ENCODE assay signal across 15 cellular contexts in the genomic region with DNA sequence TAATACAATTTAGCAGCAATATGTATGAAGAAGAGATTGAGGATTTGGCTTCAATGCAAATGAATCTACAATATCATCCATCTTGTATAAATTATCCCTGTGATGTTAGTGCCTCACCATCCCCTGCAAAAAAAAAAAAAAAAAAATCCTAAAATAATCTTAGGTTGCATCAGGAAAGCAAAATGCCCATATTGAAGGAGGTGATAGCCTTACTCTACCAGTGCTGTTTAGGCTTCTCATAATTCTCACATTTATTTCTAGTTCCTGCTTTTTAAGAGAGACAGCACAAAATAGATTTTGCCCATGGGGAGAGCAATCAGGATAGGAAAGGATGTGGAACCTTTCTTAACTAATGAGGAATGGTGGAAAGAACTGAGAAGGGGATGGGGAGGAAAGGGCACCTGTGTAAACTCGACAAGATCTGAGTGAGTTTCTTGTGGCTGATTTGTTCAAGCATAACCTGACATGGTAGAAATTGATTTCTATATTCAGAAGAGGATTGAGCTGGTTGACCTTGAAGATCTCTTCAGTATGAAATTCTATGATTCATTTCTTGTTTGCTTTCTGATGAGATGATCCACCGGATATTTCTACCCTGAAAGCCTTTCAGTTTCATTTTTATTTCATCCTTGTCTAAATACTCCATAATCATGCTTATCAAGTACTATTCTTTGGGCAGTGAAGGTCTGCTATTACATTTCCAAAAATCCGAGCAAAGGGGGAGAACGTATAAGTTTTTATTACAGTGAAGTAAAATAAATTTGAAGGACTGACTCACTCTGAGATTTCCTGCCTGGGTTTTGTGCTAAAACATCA.
DNase-seq lines count a peak whose midpoint lies in the region; ATAC-seq lines count a peak whose summit lies in the region.
"Had no signal": no experiment of that assay in that cellular context is flagged by ENCODE, and none has a peak within 500 bp of the region (broad histone marks: within the 10 kb centered on the region; RNA-seq: fewer than 3 reads in every experiment).

No MANE protein-coding gene starts in this region.

- H3K27me3 Mint-ChIP-seq in activated T-cell treated with anti-CD3 and anti-CD28 coated beads, Interleukin-2, amount 50 U/mL, for 4 hours (ENCODE audit: low read depth): no peaks in the 10 kb centered on the region
- H3K27me3 Mint-ChIP-seq: B cell had no signal

- H3K9me3 Mint-ChIP-seq in activated T-cell treated with anti-CD3 and anti-CD28 coated beads, Interleukin-2, amount 50 U/mL, for 4 hours: no peaks in the 10 kb centered on the region

- no peak overlapping the region for H3K4me3 ChIP-seq in subcutaneous abdominal adipose tissue (ENCODE audit: low read depth in 1 of 5, low read length in 5 of 5)
- H3K4me3 ChIP-seq: lower lobe of right lung, sigmoid colon, SK-N-MC had no signal

- no peak overlapping the region for H3K9ac ChIP-seq in subcutaneous abdominal adipose tissue (ENCODE audit: low read length in 5 of 5)

- H3K4me1 ChIP-seq in subcutaneous abdominal adipose tissue (ENCODE audit: control insufficient read depth in 5 of 5, insufficient read depth in 5 of 5, low read length in 5 of 5): peaks cover 0 to 6% (median under 1%) of the 10 kb centered on the region in 5 donors
- H3K4me1 ChIP-seq: lower lobe of right lung had no signal

- H3K36me3 ChIP-seq in subcutaneous abdominal adipose tissue (ENCODE audit: control insufficient read depth in 5 of 5, insufficient read depth in 5 of 5, low read length in 5 of 5): peaks cover 0 to 6% (median 5%) of the 10 kb centered on the region in 5 donors
- H3K36me3 ChIP-seq: lower lobe of right lung, sigmoid colon had no signal

- H3K27ac ChIP-seq in subcutaneous abdominal adipose tissue (ENCODE audit: low read depth, low read length): peak overlapping the region; percentile 34
- H3K27ac ChIP-seq: lower lobe of right lung, SK-N-MC had no signal

- H3K4me3 Mint-ChIP-seq in activated T-cell treated with anti-CD3 and anti-CD28 coated beads, Interleukin-2, amount 50 U/mL, for 4 hours: peak overlapping the region; percentile 61
- H3K4me3 Mint-ChIP-seq: B cell had no signal

- H3K4me1 Mint-ChIP-seq in activated T-cell treated with anti-CD3 and anti-CD28 coated beads, Interleukin-2, amount 50 U/mL, for 4 hours (ENCODE audit: low read depth): peaks cover 22% of the 10 kb centered on the region
- H3K4me1 Mint-ChIP-seq: B cell had no signal

- no peaks in the 10 kb centered on the region for H3K27me3 ChIP-seq in subcutaneous abdominal adipose tissue (ENCODE audit: control insufficient read depth in 5 of 5, insufficient read depth in 4 of 5, low read length in 5 of 5)
- H3K27me3 ChIP-seq: sigmoid colon had no signal

- no peak for DNase-seq in activated T-cell treated with anti-CD3 and anti-CD28 coated beads, Interleukin-2, amount 50 U/mL, for 4 hours
- DNase-seq in activated T-cell treated with anti-CD3 and anti-CD28 coated beads, Interleukin-2, amount 50 U/mL, for 48 hours: no peak
- peak; percentile 33 for DNase-seq in NCI-H2196 treated with DMSO at 0.1 percent for 48 hours (lab: John Stamatoyannopoulos, UW; ENCODE audit: unreplicated experiment)
- peak; percentile 28 for DNase-seq in dedifferentiated amniotic fluid mesenchymal stem cell (ENCODE audit: extremely low spot score)
- DNase-seq: erythroblast, lower lobe of right lung, NCI-H2081 treated with DMSO at 0.1 percent for 48 hours, sigmoid colon had no signal

- H3K9me3 ChIP-seq in subcutaneous abdominal adipose tissue (ENCODE audit: control insufficient read depth in 5 of 5, low read length in 5 of 5): no peaks in the 10 kb centered on the region
- H3K9me3 ChIP-seq: lower lobe of right lung, sigmoid colon had no signal

- H3K36me3 Mint-ChIP-seq in activated T-cell treated with anti-CD3 and anti-CD28 coated beads, Interleukin-2, amount 50 U/mL, for 4 hours (ENCODE audit: insufficient read depth): no peaks in the 10 kb centered on the region

- ATAC-seq in activated T-cell treated with anti-CD3 and anti-CD28 coated beads, Interleukin-2, amount 50 U/mL, for 4 hours: peak; percentile 46 to 60
- no peak for ATAC-seq in HG03095 (IDR thresholded peaks at IDR 0.05; ENCODE audit: unreplicated experiment)
- no peak for ATAC-seq in HG02973 (IDR thresholded peaks at IDR 0.05; ENCODE audit: unreplicated experiment)
- no peak for ATAC-seq in HG03139 (IDR thresholded peaks at IDR 0.05; ENCODE audit: unreplicated experiment)
- ATAC-seq: HCT116 had no signal

Comparison
In these comparisons a context has a peak if more than half of its experiments do, and no peak if none do; other contexts are left out.
1. ATAC-seq: peak in activated T-cell treated with anti-CD3 and anti-CD28 coated beads, Interleukin-2, amount 50 U/mL, for 4 hours (2 of 2); none in HG03095 (single experiment), HG02973 (single experiment) and HG03139 (single experiment).
2. DNase-seq: peak in NCI-H2196 treated with DMSO at 0.1 percent for 48 hours (single experiment) and dedifferentiated amniotic fluid mesenchymal stem cell (single experiment); none in activated T-cell treated with anti-CD3 and anti-CD28 coated beads, Interleukin-2, amount 50 U/mL, for 4 hours (single experiment) and activated T-cell treated with anti-CD3 and anti-CD28 coated beads, Interleukin-2, amount 50 U/mL, for 48 hours (0 of 2).